17 cellular contexts compared by ENCODE assay signal in genomic region chr21:40902299-40902698, GRCh38.
DNase-seq lines count a peak whose midpoint lies in the region; ATAC-seq and TF ChIP-seq lines count a peak whose summit lies in the region.
"Had no signal": no experiment of that assay in that cellular context is flagged by ENCODE, and none has a peak within 500 bp of the region (broad histone marks: within the 10 kb centered on the region; RNA-seq: fewer than 3 reads in every experiment).

No MANE protein-coding gene starts in this region.

- H3K4me3 ChIP-seq in effector memory CD4-positive, alpha-beta T cell (ENCODE audit: insufficient read depth, low read depth, low read length, poor library complexity, severe bottlenecking), result no peak overlapping the region
- H3K4me3 ChIP-seq: uterus had no signal

- no peaks in the 10 kb centered on the region for H3K27me3 ChIP-seq in effector memory CD4-positive, alpha-beta T cell (replicated peaks; ENCODE audit: control insufficient read depth, insufficient read depth, low read length, poor library complexity, severe bottlenecking)
- H3K27me3 ChIP-seq: BE2C, foreskin keratinocyte, uterus had no signal

- TF ChIP-seq CTCF in VCaP (conservative IDR thresholded peaks at IDR 0.05), result no peak

- TF ChIP-seq POLR2A in erythroblast (IDR thresholded peaks at IDR 0.05; ENCODE audit: low read length), result no peak

- peak overlapping the region; percentile 31 for H3K27ac ChIP-seq in VCaP
- H3K27ac ChIP-seq in effector memory CD4-positive, alpha-beta T cell (ENCODE audit: insufficient read depth, low read length, poor library complexity, severe bottlenecking), result no peak overlapping the region
- H3K27ac ChIP-seq: foreskin keratinocyte, uterus, WERI-Rb-1 had no signal

- peak; percentile 42 for DNase-seq in DMS79 (lab: John Stamatoyannopoulos, UW)
- peak; percentile 96 for DNase-seq in NCI-H2029 (lab: John Stamatoyannopoulos, UW)
- DNase-seq in middle frontal gyrus (ENCODE audit: extremely low spot score, low spot score), result peak; percentile 6
- DNase-seq in effector memory CD4-positive, alpha-beta T cell, result no peak
- no peak for DNase-seq in activated CD4-positive, alpha-beta T cell treated with anti-CD3 and anti-CD28 coated beads for 1 hour
- DNase-seq in erythroblast (lab: John Stamatoyannopoulos, UW), result no peak
- DNase-seq: BE2C; EL; foreskin keratinocyte; MV-4-11; retina; stimulated activated CD4-positive, alpha-beta T cell treated with anti-CD3 and anti-CD28 coated beads, Interleukin-2, amount 100 ng/mL, for 24 hours; stimulated activated CD8-positive, alpha-beta memory T cell treated with anti-CD3 and anti-CD28 coated beads, Interleukin-4, amount 100 ng/mL, for 48 hours; WERI-Rb-1 had no signal

- no peaks in the 10 kb centered on the region for H3K36me3 ChIP-seq in effector memory CD4-positive, alpha-beta T cell (ENCODE audit: control insufficient read depth, insufficient read depth, low read length)
- H3K36me3 ChIP-seq: BE2C, uterus, WERI-Rb-1 had no signal

- no peak for ATAC-seq in HG03108 (IDR thresholded peaks at IDR 0.05; ENCODE audit: unreplicated experiment)
- ATAC-seq: foreskin keratinocyte had no signal

- H3K4me1 ChIP-seq in effector memory CD4-positive, alpha-beta T cell (ENCODE audit: control insufficient read depth, insufficient read depth, low read length, poor library complexity, severe bottlenecking), result no peaks in the 10 kb centered on the region
- H3K4me1 ChIP-seq: BE2C, foreskin keratinocyte, uterus had no signal

- H3K9me3 ChIP-seq in effector memory CD4-positive, alpha-beta T cell (ENCODE audit: control insufficient read depth, low read length), result no peaks in the 10 kb centered on the region
- H3K9me3 ChIP-seq: BE2C had no signal

Comparison
In these comparisons a context has a peak if more than half of its experiments do, and no peak if none do; other contexts are left out.
1. DNase-seq: peak in DMS79 (single experiment), NCI-H2029 (single experiment) and middle frontal gyrus (single experiment); none in effector memory CD4-positive, alpha-beta T cell (0 of 3), activated CD4-positive, alpha-beta T cell treated with anti-CD3 and anti-CD28 coated beads for 1 hour (single experiment) and erythroblast (0 of 2).